ENCODE assay signal across 1 cellular context in genomic region chr9:117644133-117644532, GRCh38.
A peak's percentile ranks its signal among the peaks of the same experiment; 100 is the strongest.
TF ChIP-seq lines count a peak whose summit lies in the region.

No MANE protein-coding gene starts in this region.

TF ChIP-seq in GM12878, 131 proteins besides CTCF, POLR2A, EP300 and RAD21 (continued from another document):
- 0 out of 2 replicates have a peak, but pooled peaks have one; percentile 19 for TF ChIP-seq NR2F1 (conservative IDR thresholded peaks at IDR 0.05)
